1 cellular context compared by ENCODE assay signal in the genomic region with DNA sequence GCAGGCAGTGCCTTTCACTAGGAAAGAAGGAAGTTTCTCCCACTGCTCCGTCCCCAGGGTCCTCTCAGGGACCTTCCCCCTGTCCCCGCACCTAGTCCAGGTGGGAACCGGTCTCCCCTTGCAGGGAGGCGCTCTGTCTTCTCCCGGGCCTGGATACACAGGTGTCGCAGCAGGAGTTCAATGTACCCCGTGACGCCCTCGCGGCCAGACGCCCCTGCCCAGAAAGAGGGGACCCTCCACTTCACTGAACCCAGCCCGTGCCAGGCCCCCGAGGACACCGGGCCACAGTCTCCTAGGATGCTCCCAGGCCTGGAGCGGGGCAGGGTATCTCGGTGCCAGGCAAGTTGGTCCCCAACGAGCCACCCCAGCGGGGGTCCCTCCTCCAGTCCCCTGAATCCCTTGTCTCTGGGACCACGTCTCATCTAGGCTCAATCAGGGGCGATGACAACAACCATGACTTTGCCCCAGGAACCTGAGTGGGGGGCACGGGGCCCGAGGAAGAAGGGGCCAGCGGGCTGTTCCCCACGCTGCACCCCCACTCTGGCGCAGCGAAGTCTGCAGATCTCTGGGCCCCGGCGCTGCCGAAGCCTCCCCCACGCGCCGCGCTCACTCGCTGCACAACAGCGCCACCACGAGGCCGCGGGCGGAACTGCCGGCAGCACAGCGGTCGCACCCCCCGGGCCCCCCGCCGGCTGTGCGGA.
TF ChIP-seq lines count a peak whose summit lies in the region.

No MANE protein-coding gene starts in this region.

TF ChIP-seq in H1, 55 proteins besides CTCF, POLR2A, EP300 and RAD21 (continued from another document):
- TF ChIP-seq, protein P1, sequence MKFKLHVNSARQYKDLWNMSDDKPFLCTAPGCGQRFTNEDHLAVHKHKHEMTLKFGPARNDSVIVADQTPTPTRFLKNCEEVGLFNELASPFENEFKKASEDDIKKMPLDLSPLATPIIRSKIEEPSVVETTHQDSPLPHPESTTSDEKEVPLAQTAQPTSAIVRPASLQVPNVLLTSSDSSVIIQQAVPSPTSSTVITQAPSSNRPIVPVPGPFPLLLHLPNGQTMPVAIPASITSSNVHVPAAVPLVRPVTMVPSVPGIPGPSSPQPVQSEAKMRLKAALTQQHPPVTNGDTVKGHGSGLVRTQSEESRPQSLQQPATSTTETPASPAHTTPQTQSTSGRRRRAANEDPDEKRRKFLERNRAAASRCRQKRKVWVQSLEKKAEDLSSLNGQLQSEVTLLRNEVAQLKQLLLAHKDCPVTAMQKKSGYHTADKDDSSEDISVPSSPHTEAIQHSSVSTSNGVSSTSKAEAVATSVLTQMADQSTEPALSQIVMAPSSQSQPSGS (IDR thresholded peaks at IDR 0.05; ENCODE audit: low read length): no peak
- TF ChIP-seq SIN3A (conservative IDR thresholded peaks at IDR 0.05 in 1 of 2, IDR thresholded peaks at IDR 0.05 in 1 of 2; ENCODE audit: low read depth in 1 of 2, low read length in 2 of 2) (no peak), RXRA (IDR thresholded peaks at IDR 0.05; ENCODE audit: insufficient read depth, low read depth, low read length) (no peak), KDM5A (IDR thresholded peaks at IDR 0.05; ENCODE audit: low read length) (no peak), CREB1 (IDR thresholded peaks at IDR 0.05) (peak; percentile 23; the same call in 1 of the 2 replicates), YY1 (IDR thresholded peaks at IDR 0.05; ENCODE audit: low read depth, low read length) (no peak), TBP (IDR thresholded peaks at IDR 0.05; ENCODE audit: low read depth, low read length) (no peak), SIRT6 (IDR thresholded peaks at IDR 0.05; ENCODE audit: low read length) (no peak), CHD1 (IDR thresholded peaks at IDR 0.05; ENCODE audit: low read depth, low read length) (no peak), SUZ12 (IDR thresholded peaks at IDR 0.05; ENCODE audit: low read length) (no peak), EZH2 (IDR thresholded peaks at IDR 0.05; ENCODE audit: low read depth, low read length, severe bottlenecking) (no peak), CTBP2 (IDR thresholded peaks at IDR 0.05; ENCODE audit: borderline replicate concordance, insufficient read depth, insufficient read length, low read length) (no peak)
- TF ChIP-seq, protein P2, sequence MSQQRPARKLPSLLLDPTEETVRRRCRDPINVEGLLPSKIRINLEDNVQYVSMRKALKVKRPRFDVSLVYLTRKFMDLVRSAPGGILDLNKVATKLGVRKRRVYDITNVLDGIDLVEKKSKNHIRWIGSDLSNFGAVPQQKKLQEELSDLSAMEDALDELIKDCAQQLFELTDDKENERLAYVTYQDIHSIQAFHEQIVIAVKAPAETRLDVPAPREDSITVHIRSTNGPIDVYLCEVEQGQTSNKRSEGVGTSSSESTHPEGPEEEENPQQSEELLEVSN (IDR thresholded peaks at IDR 0.05): no peak
- TF ChIP-seq, protein P3, sequence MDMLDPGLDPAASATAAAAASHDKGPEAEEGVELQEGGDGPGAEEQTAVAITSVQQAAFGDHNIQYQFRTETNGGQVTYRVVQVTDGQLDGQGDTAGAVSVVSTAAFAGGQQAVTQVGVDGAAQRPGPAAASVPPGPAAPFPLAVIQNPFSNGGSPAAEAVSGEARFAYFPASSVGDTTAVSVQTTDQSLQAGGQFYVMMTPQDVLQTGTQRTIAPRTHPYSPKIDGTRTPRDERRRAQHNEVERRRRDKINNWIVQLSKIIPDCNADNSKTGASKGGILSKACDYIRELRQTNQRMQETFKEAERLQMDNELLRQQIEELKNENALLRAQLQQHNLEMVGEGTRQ (IDR thresholded peaks at IDR 0.05; ENCODE audit: low read length): no peak
